ENCODE assay signal across 1 cellular context in genomic region chr20:37291724-37292126, GRCh38.
TF ChIP-seq lines count a peak whose summit lies in the region.

No MANE protein-coding gene starts in this region.

TF ChIP-seq in GM12878, 131 proteins besides CTCF, POLR2A, EP300 and RAD21 (continued from another document and continues in another):
- TF ChIP-seq ATF2 (IDR thresholded peaks at IDR 0.05; ENCODE audit: low read length) (peak; percentile 94), MYC (IDR thresholded peaks at IDR 0.05; ENCODE audit: insufficient read depth, insufficient read length, insufficient replicate concordance, low read length, severe bottlenecking) (no peak), TCF3 (IDR thresholded peaks at IDR 0.05; ENCODE audit: borderline replicate concordance, insufficient read depth, low read depth, low read length) (peak; percentile 97), BRCA1 (IDR thresholded peaks at IDR 0.05; ENCODE audit: low read depth, low read length) (no peak), CBX5 (IDR thresholded peaks at IDR 0.05; ENCODE audit: low read depth) (no peak), ZBTB33 (IDR thresholded peaks at IDR 0.05) (no peak), RAD51 (IDR thresholded peaks at IDR 0.05) (no peak), SIX5 (IDR thresholded peaks at IDR 0.05; ENCODE audit: low read depth, low read length, severe bottlenecking) (no peak), ESRRA (IDR thresholded peaks at IDR 0.05; ENCODE audit: low read length) (no peak), ZNF592 (IDR thresholded peaks at IDR 0.05) (no peak), NFXL1 (IDR thresholded peaks at IDR 0.05; ENCODE audit: borderline replicate concordance) (no peak), FOS (IDR thresholded peaks at IDR 0.05; ENCODE audit: borderline replicate concordance, extremely low read depth, insufficient read length) (no peak), ZNF687 (IDR thresholded peaks at IDR 0.05) (peak; percentile 60; the same call in 1 of the 2 replicates), ZNF207 (IDR thresholded peaks at IDR 0.05; ENCODE audit: borderline replicate concordance) (no peak), MEF2A (IDR thresholded peaks at IDR 0.05; ENCODE audit: insufficient read depth, low read depth, low read length) (peak; percentile 91), SMAD5 (IDR thresholded peaks at IDR 0.05; ENCODE audit: low read depth) (no peak), MLLT1 (IDR thresholded peaks at IDR 0.05) (0 out of 2 replicates have a peak, but pooled peaks have one; percentile 43), STAT1 (conservative IDR thresholded peaks at IDR 0.05) (no peak), MYB (IDR thresholded peaks at IDR 0.05; ENCODE audit: borderline replicate concordance, low read depth, low read length) (peak; percentile 59), IRF5 (IDR thresholded peaks at IDR 0.05; ENCODE audit: borderline replicate concordance) (no peak), MTA2 (IDR thresholded peaks at IDR 0.05; ENCODE audit: low read depth) (peak; percentile 98), CEBPB (IDR thresholded peaks at IDR 0.05; ENCODE audit: borderline replicate concordance in 1 of 2, low read depth in 2 of 2, low read length in 2 of 2) (peak in 1 of 2 experiments; percentile 63; a peak in 1 of 4 replicates), IRF3 (IDR thresholded peaks at IDR 0.05) (no peak), RFX5 (IDR thresholded peaks at IDR 0.05; ENCODE audit: low read depth, low read length) (no peak), MEF2B (IDR thresholded peaks at IDR 0.05; ENCODE audit: partially characterized antibody, poor library complexity, severe bottlenecking) (peak; percentile 86), CUX1 (IDR thresholded peaks at IDR 0.05; ENCODE audit: insufficient replicate concordance, low read depth, low read length) (no peak), HDAC6 (IDR thresholded peaks at IDR 0.05; ENCODE audit: unreplicated experiment) (no peak), PAX5 (IDR thresholded peaks at IDR 0.05; ENCODE audit: borderline replicate concordance, low read depth, low read length) (peak; percentile 98), NFYA (IDR thresholded peaks at IDR 0.05; ENCODE audit: borderline replicate concordance, low read depth, low read length) (no peak), PKNOX1 (IDR thresholded peaks at IDR 0.05) (peak; percentile 49; the same call in 1 of the 2 replicates), NR2F1 (conservative IDR thresholded peaks at IDR 0.05) (0 out of 2 replicates have a peak, but pooled peaks have one; percentile 50)
